Comparison of ENCODE assay signal across 1 cellular context in genomic region chr19:19445911-19446361, GRCh38.
TF ChIP-seq lines count a peak whose summit lies in the region.

No MANE protein-coding gene starts in this region.

TF ChIP-seq in HepG2, 621 proteins besides CTCF, POLR2A, EP300 and RAD21 (continued from another document):
- TF ChIP-seq ZNF841 (CRISPR knock-in tag; IDR thresholded peaks at IDR 0.05; ENCODE audit: borderline replicate concordance) (no peak), ZBTB42 (CRISPR knock-in tag; IDR thresholded peaks at IDR 0.05) (no peak)
- TF ChIP-seq, protein P1, sequence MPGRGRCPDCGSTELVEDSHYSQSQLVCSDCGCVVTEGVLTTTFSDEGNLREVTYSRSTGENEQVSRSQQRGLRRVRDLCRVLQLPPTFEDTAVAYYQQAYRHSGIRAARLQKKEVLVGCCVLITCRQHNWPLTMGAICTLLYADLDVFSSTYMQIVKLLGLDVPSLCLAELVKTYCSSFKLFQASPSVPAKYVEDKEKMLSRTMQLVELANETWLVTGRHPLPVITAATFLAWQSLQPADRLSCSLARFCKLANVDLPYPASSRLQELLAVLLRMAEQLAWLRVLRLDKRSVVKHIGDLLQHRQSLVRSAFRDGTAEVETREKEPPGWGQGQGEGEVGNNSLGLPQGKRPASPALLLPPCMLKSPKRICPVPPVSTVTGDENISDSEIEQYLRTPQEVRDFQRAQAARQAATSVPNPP (CRISPR knock-in tag; IDR thresholded peaks at IDR 0.05), result no peak
